Comparison of ENCODE assay signal across 1 cellular context in the genomic region with DNA sequence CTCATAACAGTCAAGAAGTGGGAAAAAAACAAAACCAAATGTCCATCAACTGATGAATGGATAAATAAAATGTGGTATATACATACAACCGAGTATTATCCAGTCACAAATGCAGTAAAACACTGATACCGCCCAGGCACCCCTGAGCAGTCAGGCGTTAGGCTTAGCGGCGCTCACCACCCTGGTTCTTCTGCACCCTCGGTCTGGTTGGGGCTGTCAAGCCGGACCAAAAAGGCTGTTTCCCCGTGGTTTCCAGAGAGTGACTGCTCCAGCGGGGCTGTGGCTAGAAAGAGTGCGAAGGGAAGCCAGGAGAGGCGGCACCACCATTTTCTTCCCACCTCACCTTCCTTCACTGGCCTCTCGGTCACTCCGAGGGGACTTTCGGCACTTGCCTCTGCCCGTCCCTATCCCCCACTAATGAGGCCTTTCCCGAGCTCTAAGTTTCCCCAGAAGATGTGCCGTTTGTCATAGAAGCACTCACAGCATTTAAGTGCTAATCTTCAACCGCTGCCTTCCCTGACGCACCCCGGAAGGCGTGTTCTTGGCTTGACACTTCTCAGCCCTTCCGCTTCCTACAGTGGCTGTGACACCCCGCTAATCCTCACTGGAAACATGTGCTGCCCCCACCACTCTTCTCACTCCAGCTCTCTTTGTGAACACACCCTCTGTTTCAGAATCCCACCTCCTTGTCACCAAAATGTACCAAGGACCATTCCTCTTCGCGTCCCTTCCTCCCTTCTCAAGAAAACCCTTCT.
TF ChIP-seq lines count a peak whose summit lies in the region.

No MANE protein-coding gene starts in this region.

TF ChIP-seq in HepG2, 621 proteins besides CTCF, POLR2A, EP300 and RAD21:
- TF ChIP-seq AGO2 (optimal IDR thresholded peaks at IDR 0.05; ENCODE audit: low read depth, low read length), result peak; percentile 39
- TF ChIP-seq HOXA7 (CRISPR knock-in tag; IDR thresholded peaks at IDR 0.05), result no peak
